In the genomic region with DNA sequence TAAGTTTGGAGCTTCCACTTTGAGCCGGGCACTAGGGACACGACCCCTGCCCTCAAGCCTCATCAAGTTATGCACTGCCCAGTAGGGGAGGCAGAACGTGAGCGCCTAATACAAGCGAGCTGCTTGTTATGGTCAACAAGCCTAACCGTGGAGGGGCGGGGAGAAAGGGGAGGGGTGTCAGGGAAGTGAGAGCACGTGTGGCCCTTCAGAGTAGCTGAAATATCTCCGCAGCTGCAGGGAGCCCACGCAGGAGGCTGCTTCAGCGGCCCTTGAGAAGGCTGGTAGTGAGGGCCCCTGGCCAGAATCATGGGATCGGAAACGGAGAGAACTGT, we compare ENCODE assay signal across 1 cellular context.
TF ChIP-seq lines count a peak whose summit lies in the region.

No MANE protein-coding gene starts in this region.

TF ChIP-seq in HepG2, 621 proteins besides CTCF, POLR2A, EP300 and RAD21 (continued from another document and continues in another):
- TF ChIP-seq, protein P1, sequence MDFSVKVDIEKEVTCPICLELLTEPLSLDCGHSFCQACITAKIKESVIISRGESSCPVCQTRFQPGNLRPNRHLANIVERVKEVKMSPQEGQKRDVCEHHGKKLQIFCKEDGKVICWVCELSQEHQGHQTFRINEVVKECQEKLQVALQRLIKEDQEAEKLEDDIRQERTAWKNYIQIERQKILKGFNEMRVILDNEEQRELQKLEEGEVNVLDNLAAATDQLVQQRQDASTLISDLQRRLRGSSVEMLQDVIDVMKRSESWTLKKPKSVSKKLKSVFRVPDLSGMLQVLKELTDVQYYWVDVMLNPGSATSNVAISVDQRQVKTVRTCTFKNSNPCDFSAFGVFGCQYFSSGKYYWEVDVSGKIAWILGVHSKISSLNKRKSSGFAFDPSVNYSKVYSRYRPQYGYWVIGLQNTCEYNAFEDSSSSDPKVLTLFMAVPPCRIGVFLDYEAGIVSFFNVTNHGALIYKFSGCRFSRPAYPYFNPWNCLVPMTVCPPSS (IDR thresholded peaks at IDR 0.05) = no peak
- TF ChIP-seq TBX3 (IDR thresholded peaks at IDR 0.05; ENCODE audit: borderline replicate concordance) = peak; percentile 32; the same call in 1 of the 2 replicates
- TF ChIP-seq ZNF737 (CRISPR knock-in tag; IDR thresholded peaks at IDR 0.05; ENCODE audit: borderline replicate concordance) = peak; percentile 75; the same call in 1 of the 2 replicates
- no peak for TF ChIP-seq YY1 (IDR thresholded peaks at IDR 0.05; ENCODE audit: insufficient read depth, insufficient replicate concordance, low read depth, low read length)
- no peak for TF ChIP-seq SATB2 (CRISPR knock-in tag; IDR thresholded peaks at IDR 0.05)
- peak; percentile 1; the same call in 1 of the 2 replicates for TF ChIP-seq RARA (CRISPR knock-in tag; IDR thresholded peaks at IDR 0.05)
- no peak for TF ChIP-seq ZNF136 (CRISPR knock-in tag; IDR thresholded peaks at IDR 0.05; ENCODE audit: low read depth)
- peak; percentile 64; the same call in 1 of the 2 replicates for TF ChIP-seq FOXK2 (IDR thresholded peaks at IDR 0.05)
- TF ChIP-seq NR1H2 (CRISPR knock-in tag; IDR thresholded peaks at IDR 0.05; ENCODE audit: borderline replicate concordance, low read depth) = no peak
- TF ChIP-seq SETDB1 (CRISPR knock-in tag; IDR thresholded peaks at IDR 0.05; ENCODE audit: borderline replicate concordance) = no peak
- TF ChIP-seq ZNF484 (CRISPR knock-in tag; IDR thresholded peaks at IDR 0.05; ENCODE audit: borderline replicate concordance, low read depth) = no peak
- TF ChIP-seq ZNF878 (CRISPR knock-in tag; IDR thresholded peaks at IDR 0.05) = no peak
- TF ChIP-seq, protein P2, sequence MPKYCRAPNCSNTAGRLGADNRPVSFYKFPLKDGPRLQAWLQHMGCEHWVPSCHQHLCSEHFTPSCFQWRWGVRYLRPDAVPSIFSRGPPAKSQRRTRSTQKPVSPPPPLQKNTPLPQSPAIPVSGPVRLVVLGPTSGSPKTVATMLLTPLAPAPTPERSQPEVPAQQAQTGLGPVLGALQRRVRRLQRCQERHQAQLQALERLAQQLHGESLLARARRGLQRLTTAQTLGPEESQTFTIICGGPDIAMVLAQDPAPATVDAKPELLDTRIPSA (CRISPR knock-in tag; IDR thresholded peaks at IDR 0.05; ENCODE audit: borderline replicate concordance) = no peak
- TF ChIP-seq, protein P3, sequence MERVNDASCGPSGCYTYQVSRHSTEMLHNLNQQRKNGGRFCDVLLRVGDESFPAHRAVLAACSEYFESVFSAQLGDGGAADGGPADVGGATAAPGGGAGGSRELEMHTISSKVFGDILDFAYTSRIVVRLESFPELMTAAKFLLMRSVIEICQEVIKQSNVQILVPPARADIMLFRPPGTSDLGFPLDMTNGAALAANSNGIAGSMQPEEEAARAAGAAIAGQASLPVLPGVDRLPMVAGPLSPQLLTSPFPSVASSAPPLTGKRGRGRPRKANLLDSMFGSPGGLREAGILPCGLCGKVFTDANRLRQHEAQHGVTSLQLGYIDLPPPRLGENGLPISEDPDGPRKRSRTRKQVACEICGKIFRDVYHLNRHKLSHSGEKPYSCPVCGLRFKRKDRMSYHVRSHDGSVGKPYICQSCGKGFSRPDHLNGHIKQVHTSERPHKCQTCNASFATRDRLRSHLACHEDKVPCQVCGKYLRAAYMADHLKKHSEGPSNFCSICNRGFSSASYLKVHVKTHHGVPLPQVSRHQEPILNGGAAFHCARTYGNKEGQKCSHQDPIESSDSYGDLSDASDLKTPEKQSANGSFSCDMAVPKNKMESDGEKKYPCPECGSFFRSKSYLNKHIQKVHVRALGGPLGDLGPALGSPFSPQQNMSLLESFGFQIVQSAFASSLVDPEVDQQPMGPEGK (CRISPR knock-in tag; IDR thresholded peaks at IDR 0.05) = 0 out of 2 replicates have a peak, but pooled peaks have one; percentile 6
- TF ChIP-seq BCL6 (CRISPR knock-in tag; IDR thresholded peaks at IDR 0.05) = no peak
- 0 out of 2 replicates have a peak, but pooled peaks have one; percentile 80 for TF ChIP-seq ZNF615 (CRISPR knock-in tag; IDR thresholded peaks at IDR 0.05; ENCODE audit: borderline replicate concordance)
- TF ChIP-seq HIVEP1 (CRISPR knock-in tag; IDR thresholded peaks at IDR 0.05) = no peak
- TF ChIP-seq ISX (CRISPR knock-in tag; conservative IDR thresholded peaks at IDR 0.05) = no peak
- TF ChIP-seq, protein P4, sequence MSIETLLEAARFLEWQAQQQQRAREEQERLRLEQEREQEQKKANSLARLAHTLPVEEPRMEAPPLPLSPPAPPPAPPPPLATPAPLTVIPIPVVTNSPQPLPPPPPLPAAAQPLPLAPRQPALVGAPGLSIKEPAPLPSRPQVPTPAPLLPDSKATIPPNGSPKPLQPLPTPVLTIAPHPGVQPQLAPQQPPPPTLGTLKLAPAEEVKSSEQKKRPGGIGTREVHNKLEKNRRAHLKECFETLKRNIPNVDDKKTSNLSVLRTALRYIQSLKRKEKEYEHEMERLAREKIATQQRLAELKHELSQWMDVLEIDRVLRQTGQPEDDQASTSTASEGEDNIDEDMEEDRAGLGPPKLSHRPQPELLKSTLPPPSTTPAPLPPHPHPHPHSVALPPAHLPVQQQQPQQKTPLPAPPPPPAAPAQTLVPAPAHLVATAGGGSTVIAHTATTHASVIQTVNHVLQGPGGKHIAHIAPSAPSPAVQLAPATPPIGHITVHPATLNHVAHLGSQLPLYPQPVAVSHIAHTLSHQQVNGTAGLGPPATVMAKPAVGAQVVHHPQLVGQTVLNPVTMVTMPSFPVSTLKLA (IDR thresholded peaks at IDR 0.05) = peak; percentile 69
- TF ChIP-seq, protein P5, sequence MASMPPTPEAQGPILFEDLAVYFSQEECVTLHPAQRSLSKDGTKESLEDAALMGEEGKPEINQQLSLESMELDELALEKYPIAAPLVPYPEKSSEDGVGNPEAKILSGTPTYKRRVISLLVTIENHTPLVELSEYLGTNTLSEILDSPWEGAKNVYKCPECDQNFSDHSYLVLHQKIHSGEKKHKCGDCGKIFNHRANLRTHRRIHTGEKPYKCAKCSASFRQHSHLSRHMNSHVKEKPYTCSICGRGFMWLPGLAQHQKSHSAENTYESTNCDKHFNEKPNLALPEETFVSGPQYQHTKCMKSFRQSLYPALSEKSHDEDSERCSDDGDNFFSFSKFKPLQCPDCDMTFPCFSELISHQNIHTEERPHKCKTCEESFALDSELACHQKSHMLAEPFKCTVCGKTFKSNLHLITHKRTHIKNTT (CRISPR knock-in tag; IDR thresholded peaks at IDR 0.05) = no peak
- 0 out of 2 replicates have a peak, but pooled peaks have one; percentile 23 for TF ChIP-seq HDAC1 (CRISPR knock-in tag; IDR thresholded peaks at IDR 0.05)
- TF ChIP-seq, protein P6, sequence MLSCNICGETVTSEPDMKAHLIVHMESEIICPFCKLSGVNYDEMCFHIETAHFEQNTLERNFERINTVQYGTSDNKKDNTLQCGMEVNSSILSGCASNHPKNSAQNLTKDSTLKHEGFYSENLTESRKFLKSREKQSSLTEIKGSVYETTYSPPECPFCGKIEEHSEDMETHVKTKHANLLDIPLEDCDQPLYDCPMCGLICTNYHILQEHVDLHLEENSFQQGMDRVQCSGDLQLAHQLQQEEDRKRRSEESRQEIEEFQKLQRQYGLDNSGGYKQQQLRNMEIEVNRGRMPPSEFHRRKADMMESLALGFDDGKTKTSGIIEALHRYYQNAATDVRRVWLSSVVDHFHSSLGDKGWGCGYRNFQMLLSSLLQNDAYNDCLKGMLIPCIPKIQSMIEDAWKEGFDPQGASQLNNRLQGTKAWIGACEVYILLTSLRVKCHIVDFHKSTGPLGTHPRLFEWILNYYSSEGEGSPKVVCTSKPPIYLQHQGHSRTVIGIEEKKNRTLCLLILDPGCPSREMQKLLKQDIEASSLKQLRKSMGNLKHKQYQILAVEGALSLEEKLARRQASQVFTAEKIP (CRISPR knock-in tag; IDR thresholded peaks at IDR 0.05; ENCODE audit: borderline replicate concordance) = no peak
- TF ChIP-seq, protein P7, sequence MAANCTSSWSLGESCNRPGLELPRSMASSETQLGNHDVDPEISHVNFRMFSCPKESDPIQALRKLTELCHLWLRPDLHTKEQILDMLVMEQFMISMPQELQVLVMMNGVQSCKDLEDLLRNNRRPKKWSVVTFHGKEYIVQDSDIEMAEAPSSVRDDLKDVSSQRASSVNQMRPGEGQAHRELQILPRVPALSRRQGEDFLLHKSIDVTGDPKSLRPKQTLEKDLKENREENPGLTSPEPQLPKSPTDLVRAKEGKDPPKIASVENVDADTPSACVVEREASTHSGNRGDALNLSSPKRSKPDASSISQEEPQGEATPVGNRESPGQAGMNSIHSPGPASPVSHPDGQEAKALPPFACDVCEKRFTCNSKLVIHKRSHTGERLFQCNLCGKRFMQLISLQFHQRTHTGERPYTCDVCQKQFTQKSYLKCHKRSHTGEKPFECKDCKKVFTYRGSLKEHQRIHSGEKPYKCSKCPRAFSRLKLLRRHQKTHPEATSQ (CRISPR knock-in tag; IDR thresholded peaks at IDR 0.05; ENCODE audit: borderline replicate concordance) = no peak
- no peak for TF ChIP-seq HES4 (CRISPR knock-in tag; IDR thresholded peaks at IDR 0.05; ENCODE audit: borderline replicate concordance)
- no peak for TF ChIP-seq DNMT1 (CRISPR knock-in tag; IDR thresholded peaks at IDR 0.05)
- 0 out of 2 replicates have a peak, but pooled peaks have one; percentile 20 for TF ChIP-seq MEIS2 (CRISPR knock-in tag; IDR thresholded peaks at IDR 0.05)
- no peak; the same call in 1 of the 2 replicates for TF ChIP-seq ZNF501 (CRISPR knock-in tag; IDR thresholded peaks at IDR 0.05)
- TF ChIP-seq ZNF205 (CRISPR knock-in tag; IDR thresholded peaks at IDR 0.05) = no peak
- TF ChIP-seq, protein P8, sequence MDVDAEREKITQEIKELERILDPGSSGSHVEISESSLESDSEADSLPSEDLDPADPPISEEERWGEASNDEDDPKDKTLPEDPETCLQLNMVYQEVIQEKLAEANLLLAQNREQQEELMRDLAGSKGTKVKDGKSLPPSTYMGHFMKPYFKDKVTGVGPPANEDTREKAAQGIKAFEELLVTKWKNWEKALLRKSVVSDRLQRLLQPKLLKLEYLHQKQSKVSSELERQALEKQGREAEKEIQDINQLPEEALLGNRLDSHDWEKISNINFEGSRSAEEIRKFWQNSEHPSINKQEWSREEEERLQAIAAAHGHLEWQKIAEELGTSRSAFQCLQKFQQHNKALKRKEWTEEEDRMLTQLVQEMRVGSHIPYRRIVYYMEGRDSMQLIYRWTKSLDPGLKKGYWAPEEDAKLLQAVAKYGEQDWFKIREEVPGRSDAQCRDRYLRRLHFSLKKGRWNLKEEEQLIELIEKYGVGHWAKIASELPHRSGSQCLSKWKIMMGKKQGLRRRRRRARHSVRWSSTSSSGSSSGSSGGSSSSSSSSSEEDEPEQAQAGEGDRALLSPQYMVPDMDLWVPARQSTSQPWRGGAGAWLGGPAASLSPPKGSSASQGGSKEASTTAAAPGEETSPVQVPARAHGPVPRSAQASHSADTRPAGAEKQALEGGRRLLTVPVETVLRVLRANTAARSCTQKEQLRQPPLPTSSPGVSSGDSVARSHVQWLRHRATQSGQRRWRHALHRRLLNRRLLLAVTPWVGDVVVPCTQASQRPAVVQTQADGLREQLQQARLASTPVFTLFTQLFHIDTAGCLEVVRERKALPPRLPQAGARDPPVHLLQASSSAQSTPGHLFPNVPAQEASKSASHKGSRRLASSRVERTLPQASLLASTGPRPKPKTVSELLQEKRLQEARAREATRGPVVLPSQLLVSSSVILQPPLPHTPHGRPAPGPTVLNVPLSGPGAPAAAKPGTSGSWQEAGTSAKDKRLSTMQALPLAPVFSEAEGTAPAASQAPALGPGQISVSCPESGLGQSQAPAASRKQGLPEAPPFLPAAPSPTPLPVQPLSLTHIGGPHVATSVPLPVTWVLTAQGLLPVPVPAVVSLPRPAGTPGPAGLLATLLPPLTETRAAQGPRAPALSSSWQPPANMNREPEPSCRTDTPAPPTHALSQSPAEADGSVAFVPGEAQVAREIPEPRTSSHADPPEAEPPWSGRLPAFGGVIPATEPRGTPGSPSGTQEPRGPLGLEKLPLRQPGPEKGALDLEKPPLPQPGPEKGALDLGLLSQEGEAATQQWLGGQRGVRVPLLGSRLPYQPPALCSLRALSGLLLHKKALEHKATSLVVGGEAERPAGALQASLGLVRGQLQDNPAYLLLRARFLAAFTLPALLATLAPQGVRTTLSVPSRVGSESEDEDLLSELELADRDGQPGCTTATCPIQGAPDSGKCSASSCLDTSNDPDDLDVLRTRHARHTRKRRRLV (CRISPR knock-in tag; IDR thresholded peaks at IDR 0.05) = no peak
- TF ChIP-seq GATAD2A (CRISPR knock-in tag; IDR thresholded peaks at IDR 0.05) = peak; percentile 42
- TF ChIP-seq, protein P9, sequence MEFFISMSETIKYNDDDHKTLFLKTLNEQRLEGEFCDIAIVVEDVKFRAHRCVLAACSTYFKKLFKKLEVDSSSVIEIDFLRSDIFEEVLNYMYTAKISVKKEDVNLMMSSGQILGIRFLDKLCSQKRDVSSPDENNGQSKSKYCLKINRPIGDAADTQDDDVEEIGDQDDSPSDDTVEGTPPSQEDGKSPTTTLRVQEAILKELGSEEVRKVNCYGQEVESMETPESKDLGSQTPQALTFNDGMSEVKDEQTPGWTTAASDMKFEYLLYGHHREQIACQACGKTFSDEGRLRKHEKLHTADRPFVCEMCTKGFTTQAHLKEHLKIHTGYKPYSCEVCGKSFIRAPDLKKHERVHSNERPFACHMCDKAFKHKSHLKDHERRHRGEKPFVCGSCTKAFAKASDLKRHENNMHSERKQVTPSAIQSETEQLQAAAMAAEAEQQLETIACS (CRISPR knock-in tag; IDR thresholded peaks at IDR 0.05) = peak; percentile 17
- TF ChIP-seq ZBTB8A (CRISPR knock-in tag; IDR thresholded peaks at IDR 0.05; ENCODE audit: borderline replicate concordance, low read depth) = no peak
- no peak for TF ChIP-seq RBM39 (IDR thresholded peaks at IDR 0.05; ENCODE audit: low read depth, low read length, poor library complexity, severe bottlenecking)
- 0 out of 2 replicates have a peak, but pooled peaks have one; percentile 49 for TF ChIP-seq KLF13 (CRISPR knock-in tag; IDR thresholded peaks at IDR 0.05)
- TF ChIP-seq REPIN1 (CRISPR knock-in tag; IDR thresholded peaks at IDR 0.05; ENCODE audit: borderline replicate concordance, low read depth) = no peak; the same call in none of the 2 replicates
- TF ChIP-seq ZNF839 (CRISPR knock-in tag; IDR thresholded peaks at IDR 0.05; ENCODE audit: borderline replicate concordance) = no peak
- TF ChIP-seq HOXA5 (CRISPR knock-in tag; IDR thresholded peaks at IDR 0.05) = peak; percentile 32; the same call in 1 of the 2 replicates
- TF ChIP-seq, protein P10, sequence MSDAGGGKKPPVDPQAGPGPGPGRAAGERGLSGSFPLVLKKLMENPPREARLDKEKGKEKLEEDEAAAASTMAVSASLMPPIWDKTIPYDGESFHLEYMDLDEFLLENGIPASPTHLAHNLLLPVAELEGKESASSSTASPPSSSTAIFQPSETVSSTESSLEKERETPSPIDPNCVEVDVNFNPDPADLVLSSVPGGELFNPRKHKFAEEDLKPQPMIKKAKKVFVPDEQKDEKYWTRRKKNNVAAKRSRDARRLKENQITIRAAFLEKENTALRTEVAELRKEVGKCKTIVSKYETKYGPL (CRISPR knock-in tag; IDR thresholded peaks at IDR 0.05) = no peak
- TF ChIP-seq, protein P11, sequence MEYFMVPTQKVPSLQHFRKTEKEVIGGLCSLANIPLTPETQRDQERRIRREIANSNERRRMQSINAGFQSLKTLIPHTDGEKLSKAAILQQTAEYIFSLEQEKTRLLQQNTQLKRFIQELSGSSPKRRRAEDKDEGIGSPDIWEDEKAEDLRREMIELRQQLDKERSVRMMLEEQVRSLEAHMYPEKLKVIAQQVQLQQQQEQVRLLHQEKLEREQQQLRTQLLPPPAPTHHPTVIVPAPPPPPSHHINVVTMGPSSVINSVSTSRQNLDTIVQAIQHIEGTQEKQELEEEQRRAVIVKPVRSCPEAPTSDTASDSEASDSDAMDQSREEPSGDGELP (IDR thresholded peaks at IDR 0.05; ENCODE audit: borderline replicate concordance, low read depth) = no peak
